Comparison of ENCODE assay signal across 1 cellular context in genomic region chr1:37034301-37035013, GRCh38.
TF ChIP-seq lines count a peak whose summit lies in the region.

GRIK3 (minus strand) TSS chr1:37034515; CDS start chr1:37034108, 407 bp downstream.

TF ChIP-seq in H1, 55 proteins besides CTCF, POLR2A, EP300 and RAD21:
- TF ChIP-seq NANOG (IDR thresholded peaks at IDR 0.05; ENCODE audit: insufficient read depth, low read depth, low read length, poor library complexity, severe bottlenecking) = no peak
- TF ChIP-seq, protein P1, sequence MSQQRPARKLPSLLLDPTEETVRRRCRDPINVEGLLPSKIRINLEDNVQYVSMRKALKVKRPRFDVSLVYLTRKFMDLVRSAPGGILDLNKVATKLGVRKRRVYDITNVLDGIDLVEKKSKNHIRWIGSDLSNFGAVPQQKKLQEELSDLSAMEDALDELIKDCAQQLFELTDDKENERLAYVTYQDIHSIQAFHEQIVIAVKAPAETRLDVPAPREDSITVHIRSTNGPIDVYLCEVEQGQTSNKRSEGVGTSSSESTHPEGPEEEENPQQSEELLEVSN (IDR thresholded peaks at IDR 0.05) = peak; percentile 68
- no peak for TF ChIP-seq TAF1 (IDR thresholded peaks at IDR 0.05; ENCODE audit: low read depth, low read length)
- TF ChIP-seq RBBP5 (IDR thresholded peaks at IDR 0.05; ENCODE audit: borderline replicate concordance, low read depth, low read length) = 0 out of 2 replicates have a peak, but pooled peaks have one; percentile 28
- TF ChIP-seq KDM4A (IDR thresholded peaks at IDR 0.05; ENCODE audit: low read depth, low read length, severe bottlenecking) = peak; percentile 57
- TF ChIP-seq RNF2 (IDR thresholded peaks at IDR 0.05; ENCODE audit: borderline replicate concordance, low read depth, low read length, missing control alignments, poor library complexity, severe bottlenecking) = peak; percentile 70
- TF ChIP-seq, protein P2, sequence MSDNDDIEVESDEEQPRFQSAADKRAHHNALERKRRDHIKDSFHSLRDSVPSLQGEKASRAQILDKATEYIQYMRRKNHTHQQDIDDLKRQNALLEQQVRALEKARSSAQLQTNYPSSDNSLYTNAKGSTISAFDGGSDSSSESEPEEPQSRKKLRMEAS (IDR thresholded peaks at IDR 0.05) = peak; percentile 75
